ENCODE assay signal across 1 cellular context in the genomic region with DNA sequence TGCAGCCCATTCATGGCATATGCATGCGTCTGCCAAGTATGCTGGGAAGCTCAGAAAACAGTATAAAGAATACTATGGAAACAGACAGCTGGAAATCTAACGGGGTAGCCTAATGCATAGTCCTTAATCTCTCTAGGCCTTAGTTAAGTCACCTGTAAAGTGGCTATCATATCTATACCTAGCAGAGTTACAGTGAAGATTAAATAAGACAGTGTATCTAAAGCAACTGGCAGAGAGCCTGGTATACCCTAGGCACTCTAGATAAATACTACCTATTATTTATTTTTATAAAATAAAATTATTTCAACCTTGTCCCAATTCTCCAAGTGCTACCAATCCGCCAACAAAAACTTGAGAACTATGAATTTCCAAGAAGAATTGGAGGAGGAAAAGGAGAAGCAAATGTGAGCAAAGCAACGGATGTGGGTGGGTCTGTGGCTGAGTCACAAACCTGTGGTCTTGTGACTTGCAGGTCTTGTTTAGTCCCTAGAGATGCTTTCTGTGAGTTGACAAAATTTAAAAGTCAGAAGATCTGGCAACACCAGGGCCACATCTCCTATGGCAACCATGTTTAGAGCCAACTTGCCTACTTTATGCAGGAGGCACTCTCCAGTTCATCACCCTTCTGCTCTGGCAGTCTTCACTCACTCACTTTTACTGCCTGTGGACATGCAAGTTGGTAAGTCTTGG.
TF ChIP-seq lines count a peak whose summit lies in the region.

No MANE protein-coding gene starts in this region.

TF ChIP-seq in K562, 482 proteins besides CTCF, POLR2A, EP300 and RAD21 (continued from another document and continues in another):
- TF ChIP-seq, protein P1, sequence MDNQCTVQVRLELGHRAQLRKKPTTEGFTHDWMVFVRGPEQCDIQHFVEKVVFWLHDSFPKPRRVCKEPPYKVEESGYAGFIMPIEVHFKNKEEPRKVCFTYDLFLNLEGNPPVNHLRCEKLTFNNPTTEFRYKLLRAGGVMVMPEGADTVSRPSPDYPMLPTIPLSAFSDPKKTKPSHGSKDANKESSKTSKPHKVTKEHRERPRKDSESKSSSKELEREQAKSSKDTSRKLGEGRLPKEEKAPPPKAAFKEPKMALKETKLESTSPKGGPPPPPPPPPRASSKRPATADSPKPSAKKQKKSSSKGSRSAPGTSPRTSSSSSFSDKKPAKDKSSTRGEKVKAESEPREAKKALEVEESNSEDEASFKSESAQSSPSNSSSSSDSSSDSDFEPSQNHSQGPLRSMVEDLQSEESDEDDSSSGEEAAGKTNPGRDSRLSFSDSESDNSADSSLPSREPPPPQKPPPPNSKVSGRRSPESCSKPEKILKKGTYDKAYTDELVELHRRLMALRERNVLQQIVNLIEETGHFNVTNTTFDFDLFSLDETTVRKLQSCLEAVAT (IDR thresholded peaks at IDR 0.05) = no peak
- TF ChIP-seq, protein P2, sequence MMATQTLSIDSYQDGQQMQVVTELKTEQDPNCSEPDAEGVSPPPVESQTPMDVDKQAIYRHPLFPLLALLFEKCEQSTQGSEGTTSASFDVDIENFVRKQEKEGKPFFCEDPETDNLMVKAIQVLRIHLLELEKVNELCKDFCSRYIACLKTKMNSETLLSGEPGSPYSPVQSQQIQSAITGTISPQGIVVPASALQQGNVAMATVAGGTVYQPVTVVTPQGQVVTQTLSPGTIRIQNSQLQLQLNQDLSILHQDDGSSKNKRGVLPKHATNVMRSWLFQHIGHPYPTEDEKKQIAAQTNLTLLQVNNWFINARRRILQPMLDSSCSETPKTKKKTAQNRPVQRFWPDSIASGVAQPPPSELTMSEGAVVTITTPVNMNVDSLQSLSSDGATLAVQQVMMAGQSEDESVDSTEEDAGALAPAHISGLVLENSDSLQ (IDR thresholded peaks at IDR 0.05) = no peak
- TF ChIP-seq U2AF2 (optimal IDR thresholded peaks at IDR 0.05; ENCODE audit: low read depth, low read length) (no peak), ZNF561 (CRISPR knock-in tag; conservative IDR thresholded peaks at IDR 0.05) (no peak), MAZ (CRISPR knock-in tag; conservative IDR thresholded peaks at IDR 0.05 in 1 of 2, IDR thresholded peaks at IDR 0.05 in 1 of 2) (peak in 1 of 2 experiments; percentile 46; a peak in 1 of 4 replicates), MEF2A (IDR thresholded peaks at IDR 0.05; ENCODE audit: control insufficient read depth, low read depth, low read length) (no peak), ZNF232 (CRISPR knock-in tag; IDR thresholded peaks at IDR 0.05) (no peak), KAT2B (IDR thresholded peaks at IDR 0.05; ENCODE audit: low read depth, low read length) (no peak), HSF4 (CRISPR knock-in tag; IDR thresholded peaks at IDR 0.05; ENCODE audit: borderline replicate concordance) (no peak), FOXA1 (IDR thresholded peaks at IDR 0.05; ENCODE audit: borderline replicate concordance) (no peak), ZNF184 (CRISPR knock-in tag; IDR thresholded peaks at IDR 0.05) (no peak), MTA1 (IDR thresholded peaks at IDR 0.05; ENCODE audit: borderline replicate concordance) (no peak), PYGO2 (tag; IDR thresholded peaks at IDR 0.05) (no peak), ZFX (CRISPR knock-in tag; IDR thresholded peaks at IDR 0.05) (peak; percentile 43; the same call in 1 of the 2 replicates), NCOA1 (IDR thresholded peaks at IDR 0.05; ENCODE audit: low read depth) (no peak), ZNF384 (IDR thresholded peaks at IDR 0.05; ENCODE audit: low read depth, low read length) (no peak), C11orf30 (IDR thresholded peaks at IDR 0.05; ENCODE audit: low read depth) (peak; percentile 51; the same call in 1 of the 2 replicates), LEF1 (IDR thresholded peaks at IDR 0.05) (no peak), TFAM (CRISPR knock-in tag; conservative IDR thresholded peaks at IDR 0.05) (no peak), RBM25 (IDR thresholded peaks at IDR 0.05; ENCODE audit: low read depth, low read length, severe bottlenecking) (no peak), RNF2 (IDR thresholded peaks at IDR 0.05) (no peak), ZSCAN32 (CRISPR knock-in tag; IDR thresholded peaks at IDR 0.05) (no peak), RBM39 (optimal IDR thresholded peaks at IDR 0.05; ENCODE audit: low read depth, low read length) (no peak), PTBP1 (IDR thresholded peaks at IDR 0.05; ENCODE audit: low read depth, low read length) (no peak), BHLHE40 (IDR thresholded peaks at IDR 0.05; ENCODE audit: low read length) (peak; percentile 76), CCAR2 (IDR thresholded peaks at IDR 0.05; ENCODE audit: low read depth, low read length) (no peak), ELF1 (tag; IDR thresholded peaks at IDR 0.05) (no peak; the same call in 1 of the 2 replicates), MBD2 (IDR thresholded peaks at IDR 0.05; ENCODE audit: borderline replicate concordance, low read depth) (no peak), ZNF436 (CRISPR knock-in tag; IDR thresholded peaks at IDR 0.05) (no peak), PCBP2 (IDR thresholded peaks at IDR 0.05; ENCODE audit: low read depth, low read length, poor library complexity, severe bottlenecking) (no peak), ZNF316 (IDR thresholded peaks at IDR 0.05) (peak; percentile 64), ZNF644 (tag; IDR thresholded peaks at IDR 0.05; ENCODE audit: low read depth) (no peak), NR2C2 (CRISPR knock-in tag; IDR thresholded peaks at IDR 0.05) (no peak), NR2C2 (tag; IDR thresholded peaks at IDR 0.05) (no peak), ZNF699 (CRISPR knock-in tag; IDR thresholded peaks at IDR 0.05; ENCODE audit: insufficient replicate concordance) (no peak), ZNF217 (CRISPR knock-in tag; IDR thresholded peaks at IDR 0.05) (no peak), JUN (IDR thresholded peaks at IDR 0.05; ENCODE audit: borderline replicate concordance, low read depth, low read length) (0 out of 2 replicates have a peak, but pooled peaks have one; percentile 57), JUN (CRISPR knock-in tag; IDR thresholded peaks at IDR 0.05; ENCODE audit: borderline replicate concordance) (no peak), PTTG1 (tag; IDR thresholded peaks at IDR 0.05; ENCODE audit: low read depth) (no peak), TEAD1 (CRISPR knock-in tag; IDR thresholded peaks at IDR 0.05) (no peak), STAT5B (CRISPR knock-in tag; IDR thresholded peaks at IDR 0.05) (no peak), ZNF766 (CRISPR knock-in tag; conservative IDR thresholded peaks at IDR 0.05) (0 out of 2 replicates have a peak, but pooled peaks have one; percentile 22), SMAD4 (CRISPR knock-in tag; conservative IDR thresholded peaks at IDR 0.05) (no peak), HMG20A (CRISPR knock-in tag; conservative IDR thresholded peaks at IDR 0.05) (no peak), POLR2B (IDR thresholded peaks at IDR 0.05; ENCODE audit: low read depth, partially characterized antibody) (no peak), POLR2G (IDR thresholded peaks at IDR 0.05; ENCODE audit: low read depth, low read length) (no peak), ADNP (tag; IDR thresholded peaks at IDR 0.05) (0 out of 2 replicates have a peak, but pooled peaks have one; percentile 53), CC2D1A (IDR thresholded peaks at IDR 0.05) (no peak), RFX5 (IDR thresholded peaks at IDR 0.05; ENCODE audit: low read depth, low read length) (no peak), ZNF707 (CRISPR knock-in tag; conservative IDR thresholded peaks at IDR 0.05) (no peak), NFE2 (IDR thresholded peaks at IDR 0.05; ENCODE audit: low read depth) (peak; percentile 80), SMARCA5 (IDR thresholded peaks at IDR 0.05) (no peak), CREB1 (IDR thresholded peaks at IDR 0.05) (no peak), CREB1 (CRISPR knock-in tag; IDR thresholded peaks at IDR 0.05) (no peak), TBP (optimal IDR thresholded peaks at IDR 0.05; ENCODE audit: low read depth, low read length) (no peak), ZNF717 (CRISPR knock-in tag; IDR thresholded peaks at IDR 0.05) (no peak)
- TF ChIP-seq, protein P3, sequence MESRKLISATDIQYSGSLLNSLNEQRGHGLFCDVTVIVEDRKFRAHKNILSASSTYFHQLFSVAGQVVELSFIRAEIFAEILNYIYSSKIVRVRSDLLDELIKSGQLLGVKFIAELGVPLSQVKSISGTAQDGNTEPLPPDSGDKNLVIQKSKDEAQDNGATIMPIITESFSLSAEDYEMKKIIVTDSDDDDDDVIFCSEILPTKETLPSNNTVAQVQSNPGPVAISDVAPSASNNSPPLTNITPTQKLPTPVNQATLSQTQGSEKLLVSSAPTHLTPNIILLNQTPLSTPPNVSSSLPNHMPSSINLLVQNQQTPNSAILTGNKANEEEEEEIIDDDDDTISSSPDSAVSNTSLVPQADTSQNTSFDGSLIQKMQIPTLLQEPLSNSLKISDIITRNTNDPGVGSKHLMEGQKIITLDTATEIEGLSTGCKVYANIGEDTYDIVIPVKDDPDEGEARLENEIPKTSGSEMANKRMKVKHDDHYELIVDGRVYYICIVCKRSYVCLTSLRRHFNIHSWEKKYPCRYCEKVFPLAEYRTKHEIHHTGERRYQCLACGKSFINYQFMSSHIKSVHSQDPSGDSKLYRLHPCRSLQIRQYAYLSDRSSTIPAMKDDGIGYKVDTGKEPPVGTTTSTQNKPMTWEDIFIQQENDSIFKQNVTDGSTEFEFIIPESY (CRISPR knock-in tag; IDR thresholded peaks at IDR 0.05) = no peak
- TF ChIP-seq, protein P4, sequence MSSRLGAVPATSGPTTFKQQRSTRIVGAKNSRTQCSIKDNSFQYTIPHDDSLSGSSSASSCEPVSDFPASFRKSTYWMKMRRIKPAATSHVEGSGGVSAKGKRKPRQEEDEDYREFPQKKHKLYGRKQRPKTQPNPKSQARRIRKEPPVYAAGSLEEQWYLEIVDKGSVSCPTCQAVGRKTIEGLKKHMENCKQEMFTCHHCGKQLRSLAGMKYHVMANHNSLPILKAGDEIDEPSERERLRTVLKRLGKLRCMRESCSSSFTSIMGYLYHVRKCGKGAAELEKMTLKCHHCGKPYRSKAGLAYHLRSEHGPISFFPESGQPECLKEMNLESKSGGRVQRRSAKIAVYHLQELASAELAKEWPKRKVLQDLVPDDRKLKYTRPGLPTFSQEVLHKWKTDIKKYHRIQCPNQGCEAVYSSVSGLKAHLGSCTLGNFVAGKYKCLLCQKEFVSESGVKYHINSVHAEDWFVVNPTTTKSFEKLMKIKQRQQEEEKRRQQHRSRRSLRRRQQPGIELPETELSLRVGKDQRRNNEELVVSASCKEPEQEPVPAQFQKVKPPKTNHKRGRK (tag; IDR thresholded peaks at IDR 0.05) = no peak
- TF ChIP-seq, protein P5, sequence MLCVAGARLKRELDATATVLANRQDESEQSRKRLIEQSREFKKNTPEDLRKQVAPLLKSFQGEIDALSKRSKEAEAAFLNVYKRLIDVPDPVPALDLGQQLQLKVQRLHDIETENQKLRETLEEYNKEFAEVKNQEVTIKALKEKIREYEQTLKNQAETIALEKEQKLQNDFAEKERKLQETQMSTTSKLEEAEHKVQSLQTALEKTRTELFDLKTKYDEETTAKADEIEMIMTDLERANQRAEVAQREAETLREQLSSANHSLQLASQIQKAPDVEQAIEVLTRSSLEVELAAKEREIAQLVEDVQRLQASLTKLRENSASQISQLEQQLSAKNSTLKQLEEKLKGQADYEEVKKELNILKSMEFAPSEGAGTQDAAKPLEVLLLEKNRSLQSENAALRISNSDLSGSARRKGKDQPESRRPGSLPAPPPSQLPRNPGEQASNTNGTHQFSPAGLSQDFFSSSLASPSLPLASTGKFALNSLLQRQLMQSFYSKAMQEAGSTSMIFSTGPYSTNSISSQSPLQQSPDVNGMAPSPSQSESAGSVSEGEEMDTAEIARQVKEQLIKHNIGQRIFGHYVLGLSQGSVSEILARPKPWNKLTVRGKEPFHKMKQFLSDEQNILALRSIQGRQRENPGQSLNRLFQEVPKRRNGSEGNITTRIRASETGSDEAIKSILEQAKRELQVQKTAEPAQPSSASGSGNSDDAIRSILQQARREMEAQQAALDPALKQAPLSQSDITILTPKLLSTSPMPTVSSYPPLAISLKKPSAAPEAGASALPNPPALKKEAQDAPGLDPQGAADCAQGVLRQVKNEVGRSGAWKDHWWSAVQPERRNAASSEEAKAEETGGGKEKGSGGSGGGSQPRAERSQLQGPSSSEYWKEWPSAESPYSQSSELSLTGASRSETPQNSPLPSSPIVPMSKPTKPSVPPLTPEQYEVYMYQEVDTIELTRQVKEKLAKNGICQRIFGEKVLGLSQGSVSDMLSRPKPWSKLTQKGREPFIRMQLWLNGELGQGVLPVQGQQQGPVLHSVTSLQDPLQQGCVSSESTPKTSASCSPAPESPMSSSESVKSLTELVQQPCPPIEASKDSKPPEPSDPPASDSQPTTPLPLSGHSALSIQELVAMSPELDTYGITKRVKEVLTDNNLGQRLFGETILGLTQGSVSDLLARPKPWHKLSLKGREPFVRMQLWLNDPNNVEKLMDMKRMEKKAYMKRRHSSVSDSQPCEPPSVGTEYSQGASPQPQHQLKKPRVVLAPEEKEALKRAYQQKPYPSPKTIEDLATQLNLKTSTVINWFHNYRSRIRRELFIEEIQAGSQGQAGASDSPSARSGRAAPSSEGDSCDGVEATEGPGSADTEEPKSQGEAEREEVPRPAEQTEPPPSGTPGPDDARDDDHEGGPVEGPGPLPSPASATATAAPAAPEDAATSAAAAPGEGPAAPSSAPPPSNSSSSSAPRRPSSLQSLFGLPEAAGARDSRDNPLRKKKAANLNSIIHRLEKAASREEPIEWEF (CRISPR knock-in tag; IDR thresholded peaks at IDR 0.05) = no peak
- TF ChIP-seq, protein P6, sequence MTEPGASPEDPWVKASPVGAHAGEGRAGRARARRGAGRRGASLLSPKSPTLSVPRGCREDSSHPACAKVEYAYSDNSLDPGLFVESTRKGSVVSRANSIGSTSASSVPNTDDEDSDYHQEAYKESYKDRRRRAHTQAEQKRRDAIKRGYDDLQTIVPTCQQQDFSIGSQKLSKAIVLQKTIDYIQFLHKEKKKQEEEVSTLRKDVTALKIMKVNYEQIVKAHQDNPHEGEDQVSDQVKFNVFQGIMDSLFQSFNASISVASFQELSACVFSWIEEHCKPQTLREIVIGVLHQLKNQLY (CRISPR knock-in tag; conservative IDR thresholded peaks at IDR 0.05) = no peak
- TF ChIP-seq, protein P7, sequence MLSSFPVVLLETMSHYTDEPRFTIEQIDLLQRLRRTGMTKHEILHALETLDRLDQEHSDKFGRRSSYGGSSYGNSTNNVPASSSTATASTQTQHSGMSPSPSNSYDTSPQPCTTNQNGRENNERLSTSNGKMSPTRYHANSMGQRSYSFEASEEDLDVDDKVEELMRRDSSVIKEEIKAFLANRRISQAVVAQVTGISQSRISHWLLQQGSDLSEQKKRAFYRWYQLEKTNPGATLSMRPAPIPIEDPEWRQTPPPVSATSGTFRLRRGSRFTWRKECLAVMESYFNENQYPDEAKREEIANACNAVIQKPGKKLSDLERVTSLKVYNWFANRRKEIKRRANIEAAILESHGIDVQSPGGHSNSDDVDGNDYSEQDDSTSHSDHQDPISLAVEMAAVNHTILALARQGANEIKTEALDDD (IDR thresholded peaks at IDR 0.05) = peak; percentile 70
- TF ChIP-seq, protein P8, sequence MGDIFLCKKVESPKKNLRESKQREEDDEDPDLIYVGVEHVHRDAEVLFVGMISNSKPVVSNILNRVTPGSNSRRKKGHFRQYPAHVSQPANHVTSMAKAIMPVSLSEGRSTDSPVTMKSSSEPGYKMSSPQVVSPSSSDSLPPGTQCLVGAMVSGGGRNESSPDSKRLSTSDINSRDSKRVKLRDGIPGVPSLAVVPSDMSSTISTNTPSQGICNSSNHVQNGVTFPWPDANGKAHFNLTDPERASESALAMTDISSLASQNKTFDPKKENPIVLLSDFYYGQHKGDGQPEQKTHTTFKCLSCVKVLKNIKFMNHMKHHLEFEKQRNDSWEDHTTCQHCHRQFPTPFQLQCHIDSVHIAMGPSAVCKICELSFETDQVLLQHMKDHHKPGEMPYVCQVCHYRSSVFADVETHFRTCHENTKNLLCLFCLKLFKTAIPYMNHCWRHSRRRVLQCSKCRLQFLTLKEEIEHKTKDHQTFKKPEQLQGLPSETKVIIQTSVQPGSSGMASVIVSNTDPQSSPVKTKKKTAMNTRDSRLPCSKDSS (IDR thresholded peaks at IDR 0.05; ENCODE audit: low read depth, partially characterized antibody) = no peak
